Comparison of ENCODE assay signal across 18 cellular contexts in genomic region chr7:151717918-151718317, GRCh38.
"Had no signal": no experiment of that assay in that cellular context is flagged by ENCODE, and none has a peak within 500 bp of the region (broad histone marks: within the 10 kb centered on the region; RNA-seq: fewer than 3 reads in every experiment).

No MANE protein-coding gene starts in this region.

- H3K9me3 Mint-ChIP-seq: activated naive CD4-positive, alpha-beta T cell treated with anti-CD3 and anti-CD28 coated beads, Interleukin-2, amount 50 U/mL, for 72 hours; naive thymus-derived CD8-positive, alpha-beta T cell; T-helper 1 cell treated with Interleukin-12 subunit alpha and Interleukin-12 subunit beta and Interleukin-4 antibody, amounts not matched to agents 30 μg/mL and 1 μg/mL, for 36 hours had no signal

- DNase-seq: activated CD4-positive, alpha-beta T cell treated with anti-CD3 and anti-CD28 coated beads, Interleukin-2, amount 50 U/mL, for 1 hour; activated CD4-positive, CD25-positive, alpha-beta regulatory T cell treated with anti-CD3 and anti-CD28 coated beads, Interleukin-2, amount 50 U/mL, for 72 hours; activated CD8-positive, alpha-beta memory T cell treated with anti-CD3 and anti-CD28 coated beads for 24 hours; activated CD8-positive, alpha-beta memory T cell treated with anti-CD3 and anti-CD28 coated beads, Interleukin-2, amount 50 U/mL, for 48 hours; activated gamma-delta T cell treated with Interleukin-2 at 50 U/mL for 16 hours; adrenal gland; foreskin fibroblast; islet precursor cell; naive thymus-derived CD8-positive, alpha-beta T cell; spleen; stimulated activated naive CD8-positive, alpha-beta T cell treated with anti-CD3 and anti-CD28 coated beads, Interleukin-15, Interleukin-2, amounts not matched to agents 100 U/mL and 50 U/mL, for 24 hours; trophoblast cell had no signal

- H3K4me3 ChIP-seq: adrenal gland, SJSA1, spleen had no signal

- H3K27ac Mint-ChIP-seq: activated naive CD4-positive, alpha-beta T cell treated with anti-CD3 and anti-CD28 coated beads, Interleukin-2, amount 50 U/mL, for 72 hours; T-helper 1 cell treated with Interleukin-12 subunit alpha and Interleukin-12 subunit beta and Interleukin-4 antibody, amounts not matched to agents 30 μg/mL and 1 μg/mL, for 36 hours had no signal

- H3K27me3 ChIP-seq: adrenal gland, neutrophil, SJSA1, spleen had no signal

- ATAC-seq: activated naive CD4-positive, alpha-beta T cell treated with anti-CD3 and anti-CD28 coated beads, Interleukin-2, amount 50 U/mL, for 72 hours; naive thymus-derived CD8-positive, alpha-beta T cell; stimulated activated naive CD8-positive, alpha-beta T cell treated with anti-CD3 and anti-CD28 coated beads, Interleukin-15, Interleukin-2, amounts not matched to agents 100 U/mL and 50 U/mL, for 24 hours had no signal

- H3K36me3 ChIP-seq: adrenal gland, neutrophil, SJSA1 had no signal

- H3K4me3 Mint-ChIP-seq: naive thymus-derived CD8-positive, alpha-beta T cell; T-helper 1 cell treated with Interleukin-12 subunit alpha and Interleukin-12 subunit beta and Interleukin-4 antibody, amounts not matched to agents 30 μg/mL and 1 μg/mL, for 36 hours had no signal

- H3K27me3 Mint-ChIP-seq: naive thymus-derived CD8-positive, alpha-beta T cell had no signal

- H3K36me3 Mint-ChIP-seq: activated naive CD4-positive, alpha-beta T cell treated with anti-CD3 and anti-CD28 coated beads, Interleukin-2, amount 50 U/mL, for 72 hours had no signal

- H3K27ac ChIP-seq: adrenal gland, epithelial cell of prostate, neutrophil, parathyroid adenoma, SJSA1, spleen had no signal

- H3K9me3 ChIP-seq: adrenal gland, neutrophil, SJSA1, spleen had no signal
